In the genomic region with DNA sequence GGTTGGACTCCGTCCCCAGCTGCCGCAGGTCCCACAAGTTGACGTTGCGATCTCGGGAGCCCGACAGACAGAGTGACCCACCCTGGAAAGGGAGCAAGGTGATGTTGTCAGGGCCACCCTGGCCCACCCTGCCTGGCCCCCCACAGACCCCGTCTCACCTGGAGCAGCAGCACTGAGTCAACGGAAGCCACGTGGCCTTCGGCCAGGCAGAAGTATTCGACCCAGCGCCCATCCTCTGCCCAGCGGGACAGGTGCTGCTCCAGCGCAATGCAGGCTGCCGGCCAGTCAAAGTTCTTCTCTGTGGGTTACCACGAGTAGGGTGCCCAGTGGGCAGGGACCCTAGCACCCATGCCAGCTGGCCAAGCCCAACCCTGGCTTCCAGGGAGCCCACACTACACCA, we compare ENCODE assay signal across 23 cellular contexts. TPM values are rescaled to one million over a fixed set of nuclear protein-coding genes. Genes with fewer than 3 reads are reported as not detected.
DNase-seq lines count a peak whose midpoint lies in the region; ATAC-seq and TF ChIP-seq lines count a peak whose summit lies in the region.
"Had no signal": no experiment of that assay in that cellular context is flagged by ENCODE, and none has a peak within 500 bp of the region (broad histone marks: within the 10 kb centered on the region; RNA-seq: fewer than 3 reads in every experiment).

No MANE protein-coding gene starts in this region.

- H3K4me2 ChIP-seq in BLaER1: 0 out of 2 replicates have a peak overlapping the region, but pooled peaks have one; percentile 97

- no peak for DNase-seq in activated CD4-positive, alpha-beta T cell treated with anti-CD3 and anti-CD28 coated beads, Interleukin-2, amount 10 ng/mL, durations not matched to agents 24 days and 14 days
- no peak for DNase-seq in activated CD4-positive, alpha-beta T cell treated with anti-CD3 and anti-CD28 coated beads, Interleukin-2, amount 50 U/mL, for 48 hours
- no peak for DNase-seq in T-cell
- no peak for DNase-seq in NCI-H1694 treated with DMSO at 0.1 percent for 48 hours (lab: John Stamatoyannopoulos, UW)
- DNase-seq in AG08396 (ENCODE audit: low spot score): no peak
- no peak for DNase-seq in CD1c-positive myeloid dendritic cell (ENCODE audit: extremely low spot score)
- DNase-seq: BE2C, Calu3, dorsolateral prefrontal cortex, H9, Karpas-422, NCI-H187, NCI-H526, nucleus accumbens, T-helper 2 cell had no signal

- ATAC-seq in T-cell (replicated peaks in 1 of 4): no peak

- CTCF ChIA-PET in T-cell (lab: Charles Lee): interaction anchor here in 1 of 2 donors (0.6 kb wide), 1 partner anchor 15 kb away, joined by 5 read pairs; no protein-coding TSS in a partner anchor

- intact Hi-C loops in activated CD4-positive, alpha-beta T cell treated with anti-CD3 and anti-CD28 coated beads, Interleukin-2, amount 10 ng/mL, durations not matched to agents 24 days and 14 days (cut with micrococcal nuclease): no loop called here

- H3K4me1 Mint-ChIP-seq in activated CD4-positive, alpha-beta T cell treated with anti-CD3 and anti-CD28 coated beads, Interleukin-2, amount 10 ng/mL, durations not matched to agents 24 days and 14 days: peaks cover 8% of the 10 kb centered on the region
- H3K4me1 Mint-ChIP-seq in T-cell (peaks cover 0 to 14% (median 11%) of the 10 kb centered on the region in 3 donors), nephron (peaks cover 10% of the 10 kb centered on the region)

- no peak overlapping the region for H3K27ac ChIP-seq in BLaER1
- H3K27ac ChIP-seq: dorsolateral prefrontal cortex, SJSA1 had no signal

- POLR2A ChIA-PET in T-cell (lab: Charles Lee): no interaction called here

- no peak overlapping the region for H3K4me3 ChIP-seq in BLaER1

- peaks cover 13% of the 10 kb centered on the region for H3K36me3 Mint-ChIP-seq in activated CD4-positive, alpha-beta T cell treated with anti-CD3 and anti-CD28 coated beads, Interleukin-2, amount 10 ng/mL, durations not matched to agents 24 days and 14 days (ENCODE audit: low read depth)
- H3K36me3 Mint-ChIP-seq in T-cell: no peaks in the 10 kb centered on the region
- H3K36me3 Mint-ChIP-seq in nephron (ENCODE audit: low read depth): peaks cover 5% of the 10 kb centered on the region

- peaks cover 55% of the 10 kb centered on the region for H3K4me1 ChIP-seq in BLaER1
- H3K4me1 ChIP-seq: BE2C had no signal

- no peaks in the 10 kb centered on the region for H3K9me3 ChIP-seq in BLaER1
- H3K9me3 ChIP-seq: BE2C had no signal

- H4K20me1 ChIP-seq in BLaER1: peaks cover 14% of the 10 kb centered on the region; the same call in 1 of the 2 replicates

- no peak for TF ChIP-seq CTCF in nephron (IDR thresholded peaks at IDR 0.05; ENCODE audit: unreplicated experiment in 3 of 3)

- H3K4me3 Mint-ChIP-seq in activated CD4-positive, alpha-beta T cell treated with anti-CD3 and anti-CD28 coated beads, Interleukin-2, amount 10 ng/mL, durations not matched to agents 24 days and 14 days: peak overlapping the region; percentile 90
- peak overlapping the region in 2 of 3 donors; percentile 79 to 84 for H3K4me3 Mint-ChIP-seq in T-cell
- peak overlapping the region; percentile 52 to 93 (median 72) for H3K4me3 Mint-ChIP-seq in nephron
- H3K4me3 Mint-ChIP-seq: central memory CD8-positive, alpha-beta T cell had no signal

- H3K27me3 Mint-ChIP-seq in activated CD4-positive, alpha-beta T cell treated with anti-CD3 and anti-CD28 coated beads, Interleukin-2, amount 10 ng/mL, durations not matched to agents 24 days and 14 days: no peaks in the 10 kb centered on the region
- no peaks in the 10 kb centered on the region for H3K27me3 Mint-ChIP-seq in T-cell
- H3K27me3 Mint-ChIP-seq in nephron (ENCODE audit: low read depth): no peaks in the 10 kb centered on the region
- H3K27me3 Mint-ChIP-seq: central memory CD8-positive, alpha-beta T cell had no signal

- H3K9ac ChIP-seq in BLaER1: no peak overlapping the region

- H3K9me3 Mint-ChIP-seq in activated CD4-positive, alpha-beta T cell treated with anti-CD3 and anti-CD28 coated beads, Interleukin-2, amount 10 ng/mL, durations not matched to agents 24 days and 14 days: no peaks in the 10 kb centered on the region
- H3K9me3 Mint-ChIP-seq in T-cell: no peaks in the 10 kb centered on the region
- H3K9me3 Mint-ChIP-seq in nephron: no peaks in the 10 kb centered on the region
- H3K9me3 Mint-ChIP-seq: central memory CD8-positive, alpha-beta T cell; H9 had no signal

- H3K27ac Mint-ChIP-seq in activated CD4-positive, alpha-beta T cell treated with anti-CD3 and anti-CD28 coated beads, Interleukin-2, amount 10 ng/mL, durations not matched to agents 24 days and 14 days: no peak overlapping the region
- H3K27ac Mint-ChIP-seq in T-cell: no peak overlapping the region
- no peak overlapping the region for H3K27ac Mint-ChIP-seq in nephron
- H3K27ac Mint-ChIP-seq: H9 had no signal

- no peaks in the 10 kb centered on the region for H3K27me3 ChIP-seq in BLaER1
- H3K27me3 ChIP-seq: BE2C, dorsolateral prefrontal cortex, SJSA1 had no signal

- peaks cover 33% of the 10 kb centered on the region for H3K36me3 ChIP-seq in BLaER1

RNA-seq across cellular contexts. Expression of a gene that starts 1.8 kb away (rescaled TPM):
- 12.4 and 12.9 TPM in 2 replicates for total RNA-seq in activated CD4-positive, alpha-beta T cell treated with anti-CD3 and anti-CD28 coated beads, Interleukin-2, amount 10 ng/mL, durations not matched to agents 24 days and 14 days
- 1 to 10 TPM; 3.4 to 6.2 (median 4.7) TPM for total RNA-seq in T-cell

RNA-seq across cellular contexts. Expression of a gene that starts 6.8 kb away (rescaled TPM):
- not detected in 2 replicates for total RNA-seq in activated CD4-positive, alpha-beta T cell treated with anti-CD3 and anti-CD28 coated beads, Interleukin-2, amount 10 ng/mL, durations not matched to agents 24 days and 14 days
- total RNA-seq in T-cell: not detected
- total RNA-seq: Calu3, dorsolateral prefrontal cortex, H9, lung microvascular endothelial cell, RPMI7951, SJSA1, subcutaneous adipose tissue, urinary bladder had no signal

RNA-seq across cellular contexts. Expression of a gene that starts 13.0 kb away (rescaled TPM):
- 138 and 155 TPM in 2 replicates for total RNA-seq in activated CD4-positive, alpha-beta T cell treated with anti-CD3 and anti-CD28 coated beads, Interleukin-2, amount 10 ng/mL, durations not matched to agents 24 days and 14 days
- 100 to 1,000 TPM; 141 to 195 (median 177) TPM for total RNA-seq in T-cell

RNA-seq across cellular contexts. Expression of a gene that starts 28.0 kb away (rescaled TPM):
- total RNA-seq in activated CD4-positive, alpha-beta T cell treated with anti-CD3 and anti-CD28 coated beads, Interleukin-2, amount 10 ng/mL, durations not matched to agents 24 days and 14 days: 21.7 and 27.1 TPM in 2 replicates
- 10 to 100 TPM in 4 of 5 donors, 1 to 10 TPM in 1; 7.7 to 24.3 (median 17.6) TPM for total RNA-seq in T-cell

RNA-seq across cellular contexts. Expression of a gene that starts 28.1 kb away (rescaled TPM):
- 118 and 136 TPM in 2 replicates for total RNA-seq in activated CD4-positive, alpha-beta T cell treated with anti-CD3 and anti-CD28 coated beads, Interleukin-2, amount 10 ng/mL, durations not matched to agents 24 days and 14 days
- total RNA-seq in T-cell: 100 to 1,000 TPM in 4 of 5 donors, 10 to 100 TPM in 1; 96.0 to 159 (median 149) TPM
